ENCODE assay signal across 16 cellular contexts in the genomic region with DNA sequence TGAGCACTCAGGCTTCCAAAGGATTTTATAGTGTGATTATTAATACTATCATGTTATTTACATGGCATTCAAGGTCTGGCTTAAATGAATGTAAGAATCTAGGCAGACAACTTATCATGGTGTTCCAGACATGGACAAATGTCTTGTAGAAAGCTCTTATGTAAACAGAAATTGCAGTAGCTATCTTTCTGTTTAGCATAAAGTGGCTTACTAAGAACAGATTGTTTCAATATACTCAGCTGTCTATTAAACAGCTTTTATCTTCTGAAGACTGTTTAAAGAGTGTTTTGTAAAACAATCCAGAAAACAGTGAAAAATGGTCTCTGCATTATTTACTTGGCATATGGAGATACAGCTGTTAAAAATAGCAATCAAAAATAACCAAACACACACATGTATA.
"Had no signal": no experiment of that assay in that cellular context is flagged by ENCODE, and none has a peak within 500 bp of the region (broad histone marks: within the 10 kb centered on the region; RNA-seq: fewer than 3 reads in every experiment).

No MANE protein-coding gene starts in this region.

- FAIRE-seq: RCC 7860 had no signal

- DNase-seq: Karpas-422, KG1, MG63, NCI-H1105, NCI-H1436 treated with DMSO at 0.1 percent for 48 hours, NCI-H1694, NCI-H187 treated with DMSO at 0.1 percent for 48 hours, NCI-H2029 treated with DMSO at 0.1 percent for 48 hours, NCI-H2227 treated with DMSO at 0.1 percent for 48 hours, NCI-H526, NCI-H748 treated with DMSO at 0.1 percent for 48 hours, Right ventricle myocardium superior, RPMI8226, SIG-M5, T-helper 2 cell had no signal
